In the genomic region with DNA sequence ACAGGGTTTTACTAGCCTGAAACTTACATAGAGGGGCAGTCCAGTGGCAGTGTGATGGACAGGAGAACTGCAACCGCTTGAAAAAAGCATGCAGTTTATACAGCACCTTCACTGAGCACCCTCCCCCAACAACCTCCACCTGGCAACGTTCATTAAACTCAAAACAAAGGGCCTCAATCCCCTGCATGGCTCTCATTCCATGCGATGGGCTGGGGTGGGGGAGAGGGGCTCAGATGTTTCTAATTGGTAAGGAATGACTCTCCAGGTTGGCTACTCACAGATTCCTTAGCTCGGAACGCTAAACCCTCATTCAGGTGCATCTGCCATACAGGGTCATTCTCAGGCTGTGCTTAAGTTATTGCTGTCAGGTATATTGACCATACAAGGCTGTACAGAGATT, we compare ENCODE assay signal across 24 cellular contexts.
"Had no signal": no experiment of that assay in that cellular context is flagged by ENCODE, and none has a peak within 500 bp of the region (broad histone marks: within the 10 kb centered on the region; RNA-seq: fewer than 3 reads in every experiment).

No MANE protein-coding gene starts in this region.

- H3K27ac ChIP-seq: Peyer's patch, RWPE1, SJSA1 had no signal

- H3K27ac Mint-ChIP-seq: activated B cell treated with CpG ODN at 0.5 μM for 24 hours; activated CD4-positive, alpha-beta memory T cell treated with anti-CD3 and anti-CD28 coated beads for 36 hours; activated naive CD4-positive, alpha-beta T cell treated with anti-CD3 and anti-CD28 coated beads for 36 hours; activated naive CD8-positive, alpha-beta T cell; brain; T-helper 1 cell treated with Interleukin-12 subunit alpha and Interleukin-12 subunit beta and Interleukin-4 antibody, amounts not matched to agents 30 μg/mL and 1 μg/mL, for 36 hours had no signal

- H3K4me1 Mint-ChIP-seq: activated B cell treated with CpG ODN at 0.5 μM for 24 hours, brain had no signal

- FAIRE-seq: astrocyte had no signal

- H3K4me3 Mint-ChIP-seq: activated B cell treated with CpG ODN at 0.5 μM for 24 hours; activated CD4-positive, alpha-beta memory T cell treated with anti-CD3 and anti-CD28 coated beads for 36 hours; activated CD4-positive, alpha-beta T cell treated with anti-CD3 and anti-CD28 coated beads, Interleukin-2, amount 10 ng/mL, durations not matched to agents 7 days and 5 days; activated naive CD4-positive, alpha-beta T cell treated with anti-CD3 and anti-CD28 coated beads for 36 hours; activated T-cell treated with anti-CD3 and anti-CD28 coated beads, Interleukin-2, amount 50 U/mL, for 4 hours; brain; T-helper 1 cell treated with Interleukin-12 subunit alpha and Interleukin-12 subunit beta and Interleukin-4 antibody, amounts not matched to agents 30 μg/mL and 1 μg/mL, for 36 hours had no signal

- H3K9me3 ChIP-seq: Peyer's patch, SJSA1 had no signal

- H3K9me3 Mint-ChIP-seq: activated B cell treated with CpG ODN at 0.5 μM for 24 hours; activated CD4-positive, alpha-beta memory T cell treated with anti-CD3 and anti-CD28 coated beads for 36 hours; activated CD4-positive, alpha-beta T cell treated with anti-CD3 and anti-CD28 coated beads, Interleukin-2, amount 10 ng/mL, durations not matched to agents 7 days and 5 days; activated naive CD4-positive, alpha-beta T cell treated with anti-CD3 and anti-CD28 coated beads for 36 hours; activated T-cell treated with anti-CD3 and anti-CD28 coated beads, Interleukin-2, amount 50 U/mL, for 4 hours; brain; T-helper 1 cell treated with Interleukin-12 subunit alpha and Interleukin-12 subunit beta and Interleukin-4 antibody, amounts not matched to agents 30 μg/mL and 1 μg/mL, for 36 hours had no signal

- H3K36me3 ChIP-seq: Peyer's patch, SJSA1 had no signal

- H3K27me3 ChIP-seq: Peyer's patch, SJSA1 had no signal

- ATAC-seq: activated T-cell treated with anti-CD3 and anti-CD28 coated beads, Interleukin-2, amount 50 U/mL, for 4 hours had no signal

- H3K36me3 Mint-ChIP-seq: activated CD4-positive, alpha-beta memory T cell treated with anti-CD3 and anti-CD28 coated beads for 36 hours; activated naive CD8-positive, alpha-beta T cell; brain had no signal

- H3K27me3 Mint-ChIP-seq: activated B cell treated with CpG ODN at 0.5 μM for 24 hours; activated CD4-positive, alpha-beta memory T cell treated with anti-CD3 and anti-CD28 coated beads for 36 hours; activated naive CD8-positive, alpha-beta T cell; brain had no signal

- DNase-seq: activated B cell treated with CpG ODN at 0.5 μM for 24 hours; activated CD4-positive, alpha-beta memory T cell treated with anti-CD3 and anti-CD28 coated beads for 36 hours; activated CD4-positive, alpha-beta T cell treated with anti-CD3 and anti-CD28 coated beads, Interleukin-2, amount 10 ng/mL, durations not matched to agents 7 days and 5 days; activated CD8-positive, alpha-beta memory T cell treated with anti-CD3 and anti-CD28 coated beads for 24 hours; activated effector memory CD4-positive, alpha-beta T cell treated with anti-CD3 and anti-CD28 coated beads, Interleukin-2, amount 50 U/mL, for 16 hours; activated naive CD4-positive, alpha-beta T cell treated with anti-CD3 and anti-CD28 coated beads for 36 hours; activated T-cell treated with anti-CD3 and anti-CD28 coated beads, Interleukin-2, amount 50 U/mL, for 4 hours; amygdala; MM.1S; NCI-H1105; NCI-H1436; NCI-H1694 treated with DMSO at 0.1 percent for 48 hours; NCI-H2029 treated with DMSO at 0.1 percent for 48 hours; NCI-H345; NCI-H510A; NCI-H69; Peyer's patch; Right ventricle myocardium superior had no signal

- H3K4me3 ChIP-seq: Peyer's patch, SJSA1 had no signal
